12 cellular contexts compared by ENCODE assay signal in genomic region chr1:235295902-235296350, GRCh38. TPM values are rescaled to one million over a fixed set of nuclear protein-coding genes. Genes with fewer than 3 reads are reported as not detected.
DNase-seq lines count a peak whose midpoint lies in the region; ATAC-seq lines count a peak whose summit lies in the region.
"Had no signal": no experiment of that assay in that cellular context is flagged by ENCODE, and none has a peak within 500 bp of the region (broad histone marks: within the 10 kb centered on the region; RNA-seq: fewer than 3 reads in every experiment).

No MANE protein-coding gene starts in this region.

- peaks cover 41 to 68% (median 54%) of the 10 kb centered on the region in 4 donors for H3K4me1 Mint-ChIP-seq in CD4-positive, alpha-beta memory T cell
- peaks cover 48% of the 10 kb centered on the region for H3K4me1 Mint-ChIP-seq in central memory CD8-positive, alpha-beta T cell

- peak overlapping the region; percentile 39 for H3K27ac ChIP-seq in CD4-positive, alpha-beta memory T cell (ENCODE audit: low read depth, low read length)
- H3K27ac ChIP-seq: dorsolateral prefrontal cortex had no signal

- H3K27me3 ChIP-seq in CD4-positive, alpha-beta memory T cell (ENCODE audit: insufficient read depth, low read length): no peaks in the 10 kb centered on the region
- H3K27me3 ChIP-seq: dorsolateral prefrontal cortex had no signal

- H3K36me3 Mint-ChIP-seq in CD4-positive, alpha-beta memory T cell: peaks cover 0 to 3% of the 10 kb centered on the region in 2 donors
- H3K36me3 Mint-ChIP-seq in central memory CD8-positive, alpha-beta T cell (ENCODE audit: insufficient read depth): peaks cover 13% of the 10 kb centered on the region

- POLR2A ChIA-PET in CD4-positive, alpha-beta memory T cell (lab: Charles Lee; ENCODE audit: partially characterized antibody): no interaction called here

- peak overlapping the region; percentile 24 to 99 (median 89) for H3K27ac Mint-ChIP-seq in CD4-positive, alpha-beta memory T cell
- peak overlapping the region; percentile 38 for H3K27ac Mint-ChIP-seq in central memory CD8-positive, alpha-beta T cell (ENCODE audit: low read depth)

- H3K9me3 ChIP-seq in CD4-positive, alpha-beta memory T cell (ENCODE audit: control insufficient read depth in 1 of 2, low read length in 2 of 2): no peaks in the 10 kb centered on the region

- H3K36me3 ChIP-seq in CD4-positive, alpha-beta memory T cell (ENCODE audit: insufficient read depth, low read length): no peaks in the 10 kb centered on the region

- ATAC-seq in central memory CD8-positive, alpha-beta T cell (replicated peaks; ENCODE audit: extremely low read depth, poor library complexity, severe bottlenecking): no peak
- no peak for ATAC-seq in GM21423 (IDR thresholded peaks at IDR 0.05; ENCODE audit: unreplicated experiment)
- ATAC-seq: left ventricle myocardium superior had no signal

- H3K9me3 Mint-ChIP-seq in CD4-positive, alpha-beta memory T cell: peaks cover 0 to 14% (median 4%) of the 10 kb centered on the region in 8 donors
- H3K9me3 Mint-ChIP-seq in central memory CD8-positive, alpha-beta T cell: no peaks in the 10 kb centered on the region

- H3K4me3 ChIP-seq in CD4-positive, alpha-beta memory T cell (ENCODE audit: low read length in 2 of 2): no peak overlapping the region
- H3K4me3 ChIP-seq: dorsolateral prefrontal cortex had no signal

- DNase-seq in CD4-positive, alpha-beta memory T cell: no peak
- peak; percentile 96 for DNase-seq in LHCN-M2 (ENCODE audit: low read depth)
- no peak for DNase-seq in central memory CD8-positive, alpha-beta T cell (ENCODE audit: low spot score in 2 of 2)
- peak; percentile 93 for DNase-seq in myocyte (ENCODE audit: low read depth)
- no peak for DNase-seq in hypothalamus (lab: John Stamatoyannopoulos, UW)
- no peak for DNase-seq in germinal center (ENCODE audit: low spot score)
- no peak for DNase-seq in SW 1271 (lab: John Stamatoyannopoulos, UW)
- DNase-seq: activated CD4-positive, alpha-beta T cell treated with anti-CD3 and anti-CD28 coated beads, Interleukin-2, amount 50 U/mL, for 4 hours; DMS79; dorsolateral prefrontal cortex; left ventricle myocardium superior had no signal

- peaks cover 81% of the 10 kb centered on the region for H3K4me1 ChIP-seq in CD4-positive, alpha-beta memory T cell (ENCODE audit: insufficient read depth, low read length)

- intact Hi-C loops in CD4-positive, alpha-beta memory T cell (cut with micrococcal nuclease): no loop called here

- no peaks in the 10 kb centered on the region for H3K27me3 Mint-ChIP-seq in CD4-positive, alpha-beta memory T cell
- H3K27me3 Mint-ChIP-seq in central memory CD8-positive, alpha-beta T cell: no peaks in the 10 kb centered on the region

- CTCF ChIA-PET in CD4-positive, alpha-beta memory T cell (lab: Charles Lee; ENCODE audit: partially characterized antibody): no interaction called here

- peak overlapping the region in 5 of 8 donors; percentile 20 to 67 (median 47) for H3K4me3 Mint-ChIP-seq in CD4-positive, alpha-beta memory T cell
- no peak overlapping the region for H3K4me3 Mint-ChIP-seq in central memory CD8-positive, alpha-beta T cell

RNA-seq across cellular contexts. Expression of gene ARID4B, which starts 32.1 kb away (rescaled TPM):
- total RNA-seq in CD4-positive, alpha-beta memory T cell: 10 to 100 TPM; 95.5 to 99.5 TPM
- polyA plus RNA-seq in CD4-positive, alpha-beta memory T cell: 10 to 100 TPM; 34.8 to 86.1 TPM
- 13.0 and 19.1 TPM in 2 replicates for total RNA-seq in LHCN-M2 (2014; rRNA removed)
- polyA plus RNA-seq in LHCN-M2 (2012): 4.1 TPM
- total RNA-seq in myocyte: 18.3 and 23.7 TPM in 2 replicates
- polyA plus RNA-seq in myocyte (2012): 7.7 TPM

RNA-seq across cellular contexts. Expression of gene GGPS1, which starts 32.4 kb away (rescaled TPM):
- total RNA-seq in CD4-positive, alpha-beta memory T cell: 10 to 100 TPM; 50.3 to 52.5 TPM
- 10 to 100 TPM; 77.9 to 79.5 TPM for polyA plus RNA-seq in CD4-positive, alpha-beta memory T cell
- total RNA-seq in LHCN-M2 (2014; rRNA removed) (14.5 and 18.2 TPM in 2 replicates), myocyte (32.7 and 32.9 TPM in 2 replicates)
- 14.7 TPM for polyA plus RNA-seq in LHCN-M2 (2012)
- polyA plus RNA-seq in myocyte (2012): 23.7 TPM

Comparison
In these comparisons a context has a peak if more than half of its experiments do, and no peak if none do; other contexts are left out.
1. DNase-seq: peak in LHCN-M2 (single experiment) and myocyte (single experiment); none in CD4-positive, alpha-beta memory T cell (0 of 5), central memory CD8-positive, alpha-beta T cell (0 of 2), hypothalamus (0 of 51), germinal center (single experiment) and SW 1271 (0 of 2).